Comparison of ENCODE assay signal across 1 cellular context in the genomic region with DNA sequence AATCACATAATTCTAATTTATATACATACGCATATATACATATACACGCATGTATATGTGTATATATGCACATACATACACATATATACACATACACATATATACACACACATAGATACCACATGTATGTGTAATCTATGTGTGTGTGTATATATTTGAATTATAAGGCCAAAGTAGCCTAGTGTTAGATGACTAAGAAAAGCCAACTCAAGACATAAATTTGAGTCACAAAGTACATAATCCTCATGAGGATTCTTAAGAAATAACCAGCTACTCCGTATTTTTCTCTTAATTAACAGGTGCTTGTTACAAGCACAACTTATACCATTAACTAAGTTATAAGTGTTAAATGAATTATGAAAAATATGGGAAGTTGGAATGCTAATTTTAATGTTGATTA.
TF ChIP-seq lines count a peak whose summit lies in the region.

No MANE protein-coding gene starts in this region.

TF ChIP-seq in SK-N-SH, 30 proteins besides CTCF, POLR2A, EP300 and RAD21 (continued from another document):
- TF ChIP-seq, protein P1, sequence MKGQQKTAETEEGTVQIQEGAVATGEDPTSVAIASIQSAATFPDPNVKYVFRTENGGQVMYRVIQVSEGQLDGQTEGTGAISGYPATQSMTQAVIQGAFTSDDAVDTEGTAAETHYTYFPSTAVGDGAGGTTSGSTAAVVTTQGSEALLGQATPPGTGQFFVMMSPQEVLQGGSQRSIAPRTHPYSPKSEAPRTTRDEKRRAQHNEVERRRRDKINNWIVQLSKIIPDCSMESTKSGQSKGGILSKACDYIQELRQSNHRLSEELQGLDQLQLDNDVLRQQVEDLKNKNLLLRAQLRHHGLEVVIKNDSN (IDR thresholded peaks at IDR 0.05; ENCODE audit: borderline replicate concordance, low read depth) = no peak
